20 cellular contexts compared by ENCODE assay signal in genomic region chr13:92676246-92676645, GRCh38.
"Had no signal": no experiment of that assay in that cellular context is flagged by ENCODE, and none has a peak within 500 bp of the region (broad histone marks: within the 10 kb centered on the region; RNA-seq: fewer than 3 reads in every experiment).

No MANE protein-coding gene starts in this region.

- DNase-seq: dermis blood vessel endothelial cell; dorsolateral prefrontal cortex; effector CD4-positive, alpha-beta T cell; effector memory CD4-positive, alpha-beta T cell; foreskin keratinocyte; heart left ventricle; hypothalamus; immature natural killer cell; islet precursor cell; left colon; left ventricle myocardium superior; lower lobe of right lung; mesenchymal stem cell; mucosa of descending colon had no signal

- H3K79me2 ChIP-seq: hepatocyte had no signal

- H3K4me3 ChIP-seq: coronary artery, dorsolateral prefrontal cortex, esophagus muscularis mucosa, gastroesophageal sphincter, hepatocyte, lower lobe of right lung, mucosa of descending colon had no signal

- H3K4me1 ChIP-seq: esophagus muscularis mucosa, foreskin keratinocyte, gastroesophageal sphincter, heart left ventricle, lower lobe of right lung had no signal

- FAIRE-seq: endothelial cell of umbilical vein had no signal

- ATAC-seq: foreskin keratinocyte, gastroesophageal sphincter, heart left ventricle, left colon, left lobe of liver, left ventricle myocardium superior, lower lobe of right lung, mucosa of descending colon had no signal

- H3K27ac ChIP-seq: coronary artery, dorsolateral prefrontal cortex, esophagus muscularis mucosa, foreskin keratinocyte, gastroesophageal sphincter, heart left ventricle, hepatocyte, lower lobe of right lung had no signal

- H3K27me3 ChIP-seq: dorsolateral prefrontal cortex, esophagus muscularis mucosa, foreskin keratinocyte, gastroesophageal sphincter, heart left ventricle, hepatocyte had no signal

- H2AFZ ChIP-seq: hepatocyte had no signal

- H3K9me3 ChIP-seq: esophagus muscularis mucosa, lower lobe of right lung, mucosa of descending colon had no signal

- H3K4me2 ChIP-seq: hepatocyte had no signal

- H3K36me3 ChIP-seq: esophagus muscularis mucosa, gastroesophageal sphincter, heart left ventricle, lower lobe of right lung had no signal
